Comparison of ENCODE assay signal across 8 cellular contexts in genomic region chr1:40153073-40153770, GRCh38. TPM values are rescaled to one million over a fixed set of nuclear protein-coding genes. Genes with fewer than 3 reads are reported as not detected.
DNase-seq lines count a peak whose midpoint lies in the region; ATAC-seq, FAIRE-seq and TF ChIP-seq lines count a peak whose summit lies in the region.

No MANE protein-coding gene starts in this region.

- no peaks in the 10 kb centered on the region for H3K4me1 ChIP-seq in CD4-positive, alpha-beta memory T cell (ENCODE audit: insufficient read depth, low read length)
- H3K4me1 ChIP-seq in IMR-90 (ENCODE audit: control insufficient read depth, insufficient read depth, low read length) (no peaks in the 10 kb centered on the region), PC-9 (replicated peaks; ENCODE audit: insufficient read depth) (peaks cover 28% of the 10 kb centered on the region), HepG2 (ENCODE audit: insufficient read depth, low read length) (peaks cover 8% of the 10 kb centered on the region), tibial nerve (peaks cover 0 to 9% (median 0%) of the 10 kb centered on the region in 4 donors)

- no peak overlapping the region for H2BK15ac ChIP-seq in IMR-90 (ENCODE audit: low read depth, low read length)

- H4K5ac ChIP-seq in IMR-90 (ENCODE audit: low read depth, low read length): no peak overlapping the region

- H3K4me3 ChIP-seq in CD4-positive, alpha-beta memory T cell (ENCODE audit: low read length in 2 of 2): no peak overlapping the region
- H3K4me3 ChIP-seq in IMR-90 (ENCODE audit: insufficient read depth, low read depth, low read length): no peak overlapping the region
- H3K4me3 ChIP-seq in PC-9: no peak overlapping the region
- H3K4me3 ChIP-seq in bronchial epithelial cell (ENCODE audit: low read depth, low read length): no peak overlapping the region
- H3K4me3 ChIP-seq in HepG2 (replicated peaks in 1 of 3; ENCODE audit: insufficient read depth in 1 of 3, low read depth in 2 of 3, low read length in 3 of 3): peak overlapping the region in 2 of 3 experiments; percentile 26 to 33; a peak in 3 of 6 replicates
- peak overlapping the region in 1 of 4 donors; percentile 2 for H3K4me3 ChIP-seq in tibial nerve

- no peak overlapping the region for H2BK20ac ChIP-seq in IMR-90 (ENCODE audit: low read depth, low read length)

- no peaks in the 10 kb centered on the region for H3K27me3 ChIP-seq in CD4-positive, alpha-beta memory T cell (ENCODE audit: insufficient read depth, low read length)
- H3K27me3 ChIP-seq in IMR-90 (ENCODE audit: control insufficient read depth, insufficient read depth, low read length) (peaks cover 14% of the 10 kb centered on the region), PC-9 (ENCODE audit: insufficient read depth, low read depth) (no peaks in the 10 kb centered on the region), bronchial epithelial cell (ENCODE audit: control insufficient read depth, insufficient read depth, low read length) (no peaks in the 10 kb centered on the region), HepG2 (ENCODE audit: control insufficient read depth in 1 of 2, insufficient read depth in 2 of 2, low read length in 2 of 2) (peaks cover 0 to 4% of the 10 kb centered on the region in 2 experiments; a peak in 1 of 5 replicates), tibial nerve (no peaks in the 10 kb centered on the region)

- H3K79me2 ChIP-seq in PC-9 (ENCODE audit: low read depth) (no peaks in the 10 kb centered on the region), HepG2 (ENCODE audit: insufficient read depth, low read length) (no peaks in the 10 kb centered on the region)

- no peaks in the 10 kb centered on the region for H3K79me1 ChIP-seq in IMR-90 (ENCODE audit: low read depth in 1 of 2, low read length in 2 of 2)

- TF ChIP-seq CTCF in IMR-90 (conservative IDR thresholded peaks at IDR 0.05; ENCODE audit: low read depth, low read length) (peak; percentile 81), PC-9 (conservative IDR thresholded peaks at IDR 0.05) (peak; percentile 77), bronchial epithelial cell (IDR thresholded peaks at IDR 0.05; ENCODE audit: insufficient read depth, low read length, severe bottlenecking) (peak; percentile 77), HepG2 (CRISPR knock-in tag; IDR thresholded peaks at IDR 0.05) (peak; percentile 79), tibial nerve (IDR thresholded peaks at IDR 0.05) (peak; percentile 50 to 72 (median 69))

- H3K9me3 ChIP-seq in CD4-positive, alpha-beta memory T cell (ENCODE audit: control insufficient read depth in 1 of 2, low read length in 2 of 2): no peaks in the 10 kb centered on the region
- H3K9me3 ChIP-seq in IMR-90 (ENCODE audit: control insufficient read depth, insufficient read depth, low read length) (no peaks in the 10 kb centered on the region), PC-9 (ENCODE audit: insufficient read depth, low read depth) (no peaks in the 10 kb centered on the region), HepG2 (ENCODE audit: low read length) (no peaks in the 10 kb centered on the region), tibial nerve (no peaks in the 10 kb centered on the region)

- H3K9me1 ChIP-seq in IMR-90 (ENCODE audit: insufficient read depth, low read length): no peaks in the 10 kb centered on the region

- TF ChIP-seq RAD21 in IMR-90 (IDR thresholded peaks at IDR 0.05; ENCODE audit: low read length) (peak; percentile 74), HepG2 (CRISPR knock-in tag; IDR thresholded peaks at IDR 0.05) (no peak)

- H2BK120ac ChIP-seq in IMR-90 (ENCODE audit: low read depth, low read length): no peak overlapping the region

- CTCF ChIA-PET in CD4-positive, alpha-beta memory T cell (lab: Charles Lee; ENCODE audit: partially characterized antibody): interaction anchor here (0.6 to 9.5 kb wide), 54 partner anchors 9 to 798 kb away, joined by 3 to 278 read pairs (median 5); partner anchors contain the start of genes COL9A2, RLF, SMAP2 and ZFP69B
- CTCF ChIA-PET in IMR-90 (lab: Yijun Ruan, JAX) (interaction anchor here (0.5 to 5.1 kb wide), 26 partner anchors 9 to 824 kb away, joined by 3 to 47 read pairs (median 4); partner anchors contain the start of genes RLF and ZFP69B), PC-9 (lab: Charles Lee) (interaction anchor here (0.6 to 3.9 kb wide), 14 partner anchors 9 to 601 kb away, joined by 3 to 40 read pairs (median 4); no protein-coding TSS in a partner anchor), HepG2 (lab: Yijun Ruan, JAX; ENCODE audit: low intra/inter-chr PET ratio, low total read pairs) (interaction anchor here (0.9 to 2.0 kb wide), 4 partner anchors 9 to 252 kb away, joined by 3 to 15 read pairs (median 4); no protein-coding TSS in a partner anchor)

- H3K36me3 ChIP-seq in CD4-positive, alpha-beta memory T cell (ENCODE audit: insufficient read depth, low read length): no peaks in the 10 kb centered on the region
- H3K36me3 ChIP-seq in IMR-90 (ENCODE audit: control insufficient read depth, insufficient read depth, low read length): no peaks in the 10 kb centered on the region
- H3K36me3 ChIP-seq in PC-9 (ENCODE audit: low read depth): no peaks in the 10 kb centered on the region
- H3K36me3 ChIP-seq in bronchial epithelial cell (ENCODE audit: control insufficient read depth, insufficient read depth, low read length): no peaks in the 10 kb centered on the region
- H3K36me3 ChIP-seq in HepG2 (replicated peaks in 1 of 2; ENCODE audit: control insufficient read depth in 1 of 2, insufficient read depth in 2 of 2, low read length in 2 of 2): no peaks in the 10 kb centered on the region
- H3K36me3 ChIP-seq in tibial nerve: no peaks in the 10 kb centered on the region

- no peak overlapping the region for H4K91ac ChIP-seq in IMR-90 (ENCODE audit: insufficient read depth, low read depth, low read length)

- TF ChIP-seq EP300 in HepG2 (IDR thresholded peaks at IDR 0.05; ENCODE audit: low read depth in 2 of 2, low read length in 2 of 2): no peak
- no peak for TF ChIP-seq EP300 in HepG2 (CRISPR knock-in tag; IDR thresholded peaks at IDR 0.05; ENCODE audit: borderline replicate concordance)
- TF ChIP-seq EP300 in tibial nerve (IDR thresholded peaks at IDR 0.05): no peak

- no peak overlapping the region for H2BK5ac ChIP-seq in IMR-90 (ENCODE audit: low read depth, low read length, poor library complexity, severe bottlenecking)

- no peak overlapping the region for H2AK5ac ChIP-seq in IMR-90 (ENCODE audit: low read depth, low read length)

- H3K9ac ChIP-seq in IMR-90 (ENCODE audit: low read depth, low read length): no peak overlapping the region; the same call in 1 of the 2 replicates
- peak overlapping the region; percentile 19; the same call in 1 of the 2 replicates for H3K9ac ChIP-seq in HepG2 (ENCODE audit: insufficient read depth, low read depth, low read length)

- intact Hi-C loops in CD4-positive, alpha-beta memory T cell (cut with micrococcal nuclease): loop anchor here (1.0 kb wide), 4 partner anchors 162 to 285 kb away; no protein-coding TSS in a partner anchor
- intact Hi-C loops in IMR-90 (cut with micrococcal nuclease): loop anchor here (1.0 to 2.0 kb wide), 2 partner anchors 185 to 252 kb away; no protein-coding TSS in a partner anchor
- intact Hi-C loops in PC-9 (cut with micrococcal nuclease; ENCODE audit: unreplicated experiment): loop anchor here (1.0 to 2.0 kb wide), 3 partner anchors 68 to 185 kb away; no protein-coding TSS in a partner anchor
- intact Hi-C loops in HepG2 (cut with micrococcal nuclease; ENCODE audit: unreplicated experiment): loop anchor here (1.0 kb wide), 1 partner anchor 185 kb away; no protein-coding TSS in a partner anchor

- WGBS in IMR-90 (ENCODE audit: extremely low coverage in 2 of 2, insufficient read length in 1 of 2), 2 experiments: no CpG with 5 or more reads among the region's 2 CpGs
- 4% methylated on average over 2 of the region's 2 CpGs for WGBS in HepG2 (ENCODE audit: low lambda C conversion rate)
- 0 to 1% methylated on average over 2 of the region's 2 CpGs for WGBS in tibial nerve, 2 donors

- peaks cover 4 to 10% (median 5%) of the 10 kb centered on the region in 4 donors for H3K4me1 Mint-ChIP-seq in CD4-positive, alpha-beta memory T cell

- POLR2A ChIA-PET in CD4-positive, alpha-beta memory T cell (lab: Charles Lee; ENCODE audit: partially characterized antibody): interaction anchor here (0.6 to 2.6 kb wide), 8 partner anchors 9 to 251 kb away, joined by 3 to 19 read pairs (median 6); partner anchors contain the start of genes COL9A2 and SMAP2
- POLR2A ChIA-PET in IMR-90 (lab: Charles Lee; ENCODE audit: unreplicated experiment) (interaction anchor here (1.4 kb wide), 1 partner anchor 185 kb away, joined by 4 read pairs; no protein-coding TSS in a partner anchor), PC-9 (lab: Charles Lee; ENCODE audit: unreplicated experiment) (interaction anchor here (0.6 to 0.7 kb wide), 4 partner anchors 9 to 228 kb away, joined by 3 to 8 read pairs (median 4); no protein-coding TSS in a partner anchor), HepG2 (lab: Yijun Ruan, JAX) (interaction anchor here (1.4 to 1.8 kb wide), 2 partner anchors 8 to 185 kb away, joined by 3 to 4 read pairs; partner anchors contain the start of gene RLF)

- 0 out of 2 replicates have a peak overlapping the region, but pooled peaks have one; percentile 14 for H3K56ac ChIP-seq in IMR-90 (ENCODE audit: extremely low read depth, insufficient read depth, low read length)

- in situ Hi-C loops in IMR-90 (cut with MboI; ENCODE audit: low sequenced_read_pairs) (loop anchor here (5.0 kb wide), 2 partner anchors 184 to 254 kb away; no protein-coding TSS in a partner anchor), HepG2 (cut with HindIII; ENCODE audit: extremely low pct_ligation_motif_present, low pct_unique_long_range_greater_than_20kb) (no loop called here)

- H4K8ac ChIP-seq in IMR-90 (ENCODE audit: low read depth in 2 of 2, low read length in 2 of 2): no peak overlapping the region

- H3K18ac ChIP-seq in IMR-90 (ENCODE audit: low read depth, low read length): no peak overlapping the region

- H3K27ac Mint-ChIP-seq in CD4-positive, alpha-beta memory T cell: peak overlapping the region in 6 of 7 donors; percentile 25 to 77 (median 56)

- H3K9me3 Mint-ChIP-seq in CD4-positive, alpha-beta memory T cell: no peaks in the 10 kb centered on the region

- no peaks in the 10 kb centered on the region for H3K9me2 ChIP-seq in PC-9 (ENCODE audit: insufficient read depth)

- DNase-seq in CD4-positive, alpha-beta memory T cell: peak; percentile 38 to 58 (median 53)
- DNase-seq in GM18507 (ENCODE audit: extremely low spot score, insufficient read length, low read depth) (no peak), IMR-90 (peak; percentile 77), PC-9 (peak; percentile 15 to 59), bronchial epithelial cell (ENCODE audit: low read depth) (peak; percentile 73), HepG2 (ENCODE audit: low spot score) (peak; percentile 32), tibial nerve (ENCODE audit: low spot score in 2 of 2) (peak in 1 of 2 donors; percentile 37), HK-2 (ENCODE audit: unreplicated experiment) (no peak)

- peaks cover 15% of the 10 kb centered on the region for H3F3A ChIP-seq in PC-9 (ENCODE audit: insufficient read depth, low read depth)

- no peak overlapping the region for H2AK9ac ChIP-seq in IMR-90 (replicated peaks; ENCODE audit: low read depth, low read length, poor library complexity)

- peak; percentile 90 for FAIRE-seq in GM18507 (lab: Jason Lieb, UNC)
- no peak for FAIRE-seq in bronchial epithelial cell (lab: Jason Lieb, UNC)
- FAIRE-seq in HepG2 (lab: Jason Lieb, UNC): peak; percentile 60

- H3K27ac ChIP-seq in CD4-positive, alpha-beta memory T cell (ENCODE audit: low read depth, low read length): no peak overlapping the region
- H3K27ac ChIP-seq in IMR-90 (ENCODE audit: insufficient read depth, low read length) (no peak overlapping the region), PC-9 (no peak overlapping the region), HepG2 (ENCODE audit: extremely low read length, insufficient read depth, low read length) (no peak overlapping the region), tibial nerve (peak overlapping the region in 1 of 4 donors; percentile 55)

- H4K20me1 ChIP-seq in IMR-90 (ENCODE audit: insufficient read depth, low read length) (no peaks in the 10 kb centered on the region), PC-9 (ENCODE audit: insufficient read depth) (no peaks in the 10 kb centered on the region), HepG2 (ENCODE audit: insufficient read depth, low read length) (no peaks in the 10 kb centered on the region)

- H3K14ac ChIP-seq in IMR-90 (replicated peaks; ENCODE audit: low read depth, low read length): no peak overlapping the region

- TF ChIP-seq POLR2A in IMR-90 (IDR thresholded peaks at IDR 0.05; ENCODE audit: low read depth, low read length): no peak
- TF ChIP-seq POLR2A in HepG2 (IDR thresholded peaks at IDR 0.05; ENCODE audit: insufficient read depth in 1 of 2, low read depth in 2 of 2, low read length in 2 of 2): no peak
- no peak for TF ChIP-seq POLR2A in tibial nerve (IDR thresholded peaks at IDR 0.05)

- no peak overlapping the region for H3K4ac ChIP-seq in IMR-90 (ENCODE audit: low read depth, low read length)

- H3K4me3 Mint-ChIP-seq in CD4-positive, alpha-beta memory T cell: peak overlapping the region in 5 of 8 donors; percentile 12 to 36 (median 26)

- H3K27me3 Mint-ChIP-seq in CD4-positive, alpha-beta memory T cell: peaks cover 2 to 10% of the 10 kb centered on the region in 2 donors

- H3K4me2 ChIP-seq in IMR-90 (ENCODE audit: low read depth, low read length) (peak overlapping the region; percentile 86; the same call in 1 of the 2 replicates), PC-9 (peak overlapping the region; percentile 56), HepG2 (ENCODE audit: low read depth, low read length) (peak overlapping the region; percentile 65)

- dilution Hi-C loops in IMR-90 (cut with HindIII; ENCODE audit: low sequenced_read_pairs, unreplicated experiment): no loop called here

- no peak overlapping the region for H3K23ac ChIP-seq in IMR-90 (ENCODE audit: low read depth, low read length)

- no TSS peak for BruUV-seq in IMR-90 (replicated peaks; lab: Mats Ljungman, UMichigan)
- BruUV-seq in PC-9 (replicated peaks; lab: Mats Ljungman, UMichigan): no TSS peak
- BruUV-seq in HepG2 (replicated peaks; lab: Mats Ljungman, UMichigan): no TSS peak

- H2AFZ ChIP-seq in IMR-90 (replicated peaks; ENCODE audit: low read length, poor library complexity) (no peak overlapping the region), PC-9 (peak overlapping the region; percentile 87), HepG2 (ENCODE audit: low read length) (peak overlapping the region; percentile 96)

- ATAC-seq in IMR-90 (ENCODE audit: low read depth): peak; percentile 85
- ATAC-seq in HepG2: no peak; the same call in 2 of the 3 replicates

- H3K36me3 Mint-ChIP-seq in CD4-positive, alpha-beta memory T cell: no peaks in the 10 kb centered on the region

RNA-seq across cellular contexts. Expression of gene RLF, which starts 8.0 kb away (rescaled TPM):
- 10 to 100 TPM; 23.0 to 23.4 TPM for total RNA-seq in CD4-positive, alpha-beta memory T cell
- polyA plus RNA-seq in CD4-positive, alpha-beta memory T cell: 1 to 10 TPM; 7.6 to 9.9 TPM
- total RNA-seq in IMR-90 (2012; rRNA removed) (29.8 and 33.1 TPM in 2 replicates), PC-9 (2021) (14.2 and 15.5 TPM in 2 replicates), bronchial epithelial cell (26.9 and 28.3 TPM in 2 replicates), HepG2 (2016; rRNA removed; fragmentation: Illumina TruSeq; extraction: Trizol) (15.7 and 27.2 TPM in 2 replicates), tibial nerve (10 to 100 TPM; 20.1 to 23.5 (median 21.5) TPM)
- polyA plus RNA-seq in IMR-90 (2012; rRNA removed) (3.4 and 4.4 TPM in 2 replicates), HepG2 (2011; rRNA removed) (7.0 and 9.0 TPM in 2 replicates)
- 0.69 and 1.0 TPM in 2 replicates for polyA plus RNA-seq in IMR-90 (2012; cell fraction: cytosol; rRNA removed)
- 1.4 and 15.6 TPM in 2 replicates for polyA plus RNA-seq in IMR-90 (2012; cell fraction: nucleus; rRNA removed; ENCODE audit: low replicate concordance)
- 4.8 and 5.3 TPM in 2 replicates for total RNA-seq in HepG2 (2016; cell fraction: cytosol; rRNA removed; fragmentation: Illumina TruSeq; extraction: Trizol; ENCODE audit: low read depth)
- total RNA-seq in HepG2 (2016; cell fraction: insoluble cytoplasmic fraction; rRNA removed; fragmentation: Illumina TruSeq; extraction: Trizol): 15.7 and 25.8 TPM in 2 replicates
- total RNA-seq in HepG2 (2016; cell fraction: membrane; rRNA removed; fragmentation: Illumina TruSeq; extraction: Trizol): 5.3 and 6.4 TPM in 2 replicates
- total RNA-seq in HepG2 (2016; cell fraction: nucleus; rRNA removed; fragmentation: Illumina TruSeq; extraction: Trizol): 18.0 and 19.4 TPM in 2 replicates
- polyA plus RNA-seq in HepG2 (2011; cell fraction: cytosol; rRNA removed): 3.0 and 5.4 TPM in 2 replicates
- 6.5 and 6.6 TPM in 2 replicates for polyA plus RNA-seq in HepG2 (2011; cell fraction: nucleus; rRNA removed)
- 10.2 and 11.1 TPM in 2 replicates for polyA plus RNA-seq in HepG2 (2012)
- polyA plus RNA-seq in HepG2 (2016; cell fraction: cytosol; fragmentation: Illumina TruSeq; extraction: Trizol; ENCODE audit: low read depth): 0.23 TPM in 2 replicates
- 9.7 and 9.9 TPM in 2 replicates for polyA plus RNA-seq in HepG2 (2016; cell fraction: insoluble cytoplasmic fraction; fragmentation: Illumina TruSeq; extraction: Trizol; ENCODE audit: low read depth)
- polyA plus RNA-seq in HepG2 (2016; cell fraction: membrane; fragmentation: Illumina TruSeq; extraction: Trizol; ENCODE audit: low read depth): 0.85 and 0.98 TPM in 2 replicates
- 14.6 TPM in 2 replicates for polyA plus RNA-seq in HepG2 (2016; cell fraction: nucleus; fragmentation: Illumina TruSeq; extraction: Trizol; ENCODE audit: insufficient read depth, low read depth)
- polyA minus RNA-seq in HepG2 (2011; rRNA and poly(A)+ RNA removed; ENCODE audit: low replicate concordance): 5.4 and 7.5 TPM in 2 replicates
- polyA minus RNA-seq in HepG2 (2011; cell fraction: cytosol; rRNA and poly(A)+ RNA removed): 16.5 and 19.7 TPM in 2 replicates
- 32.4 and 33.8 TPM in 2 replicates for polyA minus RNA-seq in HepG2 (2011; cell fraction: nucleus; rRNA and poly(A)+ RNA removed)

RNA-seq across cellular contexts. Expression of gene PPT1, which starts 56.2 kb away (rescaled TPM):
- total RNA-seq in CD4-positive, alpha-beta memory T cell: 10 to 100 TPM; 56.7 to 64.8 TPM
- 100 to 1,000 TPM; 175 to 292 TPM for polyA plus RNA-seq in CD4-positive, alpha-beta memory T cell
- 41.4 and 55.4 TPM in 2 replicates for total RNA-seq in IMR-90 (2012; rRNA removed)
- 19.9 and 22.7 TPM in 2 replicates for polyA plus RNA-seq in IMR-90 (2012; rRNA removed)
- polyA plus RNA-seq in IMR-90 (2012; cell fraction: cytosol; rRNA removed): 9.5 and 13.9 TPM in 2 replicates
- 4.2 and 13.5 TPM in 2 replicates for polyA plus RNA-seq in IMR-90 (2012; cell fraction: nucleus; rRNA removed; ENCODE audit: low replicate concordance)
- total RNA-seq in PC-9 (2021): 120 and 154 TPM in 2 replicates
- total RNA-seq in bronchial epithelial cell: 29.4 and 29.5 TPM in 2 replicates
- 79.5 and 129 TPM in 2 replicates for total RNA-seq in HepG2 (2016; rRNA removed; fragmentation: Illumina TruSeq; extraction: Trizol)
- total RNA-seq in HepG2 (2016; cell fraction: cytosol; rRNA removed; fragmentation: Illumina TruSeq; extraction: Trizol; ENCODE audit: low read depth): 9.2 and 11.5 TPM in 2 replicates
- 76.9 and 130 TPM in 2 replicates for total RNA-seq in HepG2 (2016; cell fraction: insoluble cytoplasmic fraction; rRNA removed; fragmentation: Illumina TruSeq; extraction: Trizol)
- total RNA-seq in HepG2 (2016; cell fraction: membrane; rRNA removed; fragmentation: Illumina TruSeq; extraction: Trizol): 47.3 and 53.7 TPM in 2 replicates
- 127 and 140 TPM in 2 replicates for total RNA-seq in HepG2 (2016; cell fraction: nucleus; rRNA removed; fragmentation: Illumina TruSeq; extraction: Trizol)
- polyA plus RNA-seq in HepG2 (2011; rRNA removed): 113 and 129 TPM in 2 replicates
- 81.0 and 93.7 TPM in 2 replicates for polyA plus RNA-seq in HepG2 (2011; cell fraction: cytosol; rRNA removed)
- polyA plus RNA-seq in HepG2 (2011; cell fraction: nucleus; rRNA removed): 24.9 and 26.4 TPM in 2 replicates
- polyA plus RNA-seq in HepG2 (2012): 106 and 123 TPM in 2 replicates
- 17.3 and 18.8 TPM in 2 replicates for polyA plus RNA-seq in HepG2 (2016; cell fraction: cytosol; fragmentation: Illumina TruSeq; extraction: Trizol; ENCODE audit: low read depth)
- 101 TPM in 2 replicates for polyA plus RNA-seq in HepG2 (2016; cell fraction: insoluble cytoplasmic fraction; fragmentation: Illumina TruSeq; extraction: Trizol; ENCODE audit: low read depth)
- 41.9 and 44.4 TPM in 2 replicates for polyA plus RNA-seq in HepG2 (2016; cell fraction: membrane; fragmentation: Illumina TruSeq; extraction: Trizol; ENCODE audit: low read depth)
- polyA plus RNA-seq in HepG2 (2016; cell fraction: nucleus; fragmentation: Illumina TruSeq; extraction: Trizol; ENCODE audit: insufficient read depth, low read depth): 202 and 210 TPM in 2 replicates
- 107 and 205 TPM in 2 replicates for polyA minus RNA-seq in HepG2 (2011; rRNA and poly(A)+ RNA removed; ENCODE audit: low replicate concordance)
- polyA minus RNA-seq in HepG2 (2011; cell fraction: cytosol; rRNA and poly(A)+ RNA removed): 54.3 and 56.6 TPM in 2 replicates
- polyA minus RNA-seq in HepG2 (2011; cell fraction: nucleus; rRNA and poly(A)+ RNA removed): 25.0 and 25.7 TPM in 2 replicates
- total RNA-seq in tibial nerve: 10 to 100 TPM; 52.8 to 88.5 (median 58.7) TPM

Comparison
In these comparisons a context has a peak if more than half of its experiments do, and no peak if none do; other contexts are left out.
1. DNase-seq: peak in CD4-positive, alpha-beta memory T cell (5 of 5), IMR-90 (single experiment), PC-9 (2 of 2), bronchial epithelial cell (single experiment) and HepG2 (single experiment); none in GM18507 (single experiment) and HK-2 (single experiment).
2. H3K4me3 ChIP-seq: peak in HepG2 (2 of 3); none in CD4-positive, alpha-beta memory T cell (0 of 2), IMR-90 (single experiment), PC-9 (single experiment) and bronchial epithelial cell (single experiment).
3. Peak in every context shown above with its lines, with median percentiles within 50 percentile points of each other: H3K4me2 ChIP-seq and CTCF ChIP-seq.